ENCODE assay signal across 24 cellular contexts in genomic region chr5:142650881-142651280, GRCh38. TPM values are rescaled to one million over a fixed set of nuclear protein-coding genes. Genes with fewer than 3 reads are reported as not detected.
DNase-seq lines count a peak whose midpoint lies in the region; ATAC-seq, FAIRE-seq and TF ChIP-seq lines count a peak whose summit lies in the region.
"Had no signal": no experiment of that assay in that cellular context is flagged by ENCODE, and none has a peak within 500 bp of the region (broad histone marks: within the 10 kb centered on the region; RNA-seq: fewer than 3 reads in every experiment).

No MANE protein-coding gene starts in this region.

- H3K79me2 ChIP-seq in GM23338 (replicated peaks; ENCODE audit: insufficient read depth) (no peaks in the 10 kb centered on the region), H1 (ENCODE audit: control insufficient read depth in 1 of 2, insufficient read depth in 2 of 2, low read length in 2 of 2) (no peaks in the 10 kb centered on the region)

- WGBS in H1 (ENCODE audit: extremely low coverage in 1 of 2, insufficient coverage in 1 of 2, insufficient read length in 1 of 2, insufficient replicate concordance in 2 of 2, low coverage in 1 of 2, low lambda C conversion rate in 2 of 2, missing lambda C conversion rate in 1 of 2), 2 experiments = 86% methylated on average over 8 of the region's 8 CpGs; no CpG with 5 or more reads in 1 of the 2 experiments

- H3K36me3 Mint-ChIP-seq in GM23338 (ENCODE audit: low read depth) (no peaks in the 10 kb centered on the region; the same call in 2 of the 3 replicates), immature natural killer cell (peaks cover 0 to 4% (median 0%) of the 10 kb centered on the region in 3 donors)
- no peaks in the 10 kb centered on the region for H3K36me3 Mint-ChIP-seq in CD4-positive, alpha-beta T cell (ENCODE audit: low read depth)
- H3K36me3 Mint-ChIP-seq: CD14-positive monocyte; CD4-positive, CD25-positive, alpha-beta regulatory T cell; CD8-positive, alpha-beta T cell had no signal

- no peak overlapping the region for H3K56ac ChIP-seq in H1 (replicated peaks; ENCODE audit: insufficient read length, low read depth, low read length)

- POLR2A ChIA-PET in H1 (lab: Charles Lee; ENCODE audit: partially characterized antibody) = interaction anchor here (1.2 to 1.4 kb wide), 2 partner anchors 15 to 48 kb away, joined by 3 read pairs; no protein-coding TSS in a partner anchor
- POLR2A ChIA-PET in CD4-positive, alpha-beta T cell (lab: Charles Lee) = no interaction called here

- H3K9me2 ChIP-seq in GM23338 (ENCODE audit: insufficient read depth) = no peaks in the 10 kb centered on the region

- no peak for TF ChIP-seq CTCF in GM23338 (conservative IDR thresholded peaks at IDR 0.05; ENCODE audit: low read depth in 2 of 2)
- no peak for TF ChIP-seq CTCF in RWPE2 (IDR thresholded peaks at IDR 0.05; ENCODE audit: poor library complexity, severe bottlenecking)
- no peak for TF ChIP-seq CTCF in H1 (IDR thresholded peaks at IDR 0.05; ENCODE audit: control extremely low read depth in 1 of 3, insufficient read depth in 1 of 3, low read depth in 1 of 3, low read length in 3 of 3)
- no peak for TF ChIP-seq CTCF in CD4-positive, alpha-beta T cell (IDR thresholded peaks at IDR 0.05)

- no peak overlapping the region for H3K18ac ChIP-seq in H1 (ENCODE audit: extremely low read depth, low read length)

- no peaks in the 10 kb centered on the region for H4K20me1 ChIP-seq in GM23338 (replicated peaks; ENCODE audit: insufficient read depth)
- H4K20me1 ChIP-seq in H1 (replicated peaks in 1 of 2; ENCODE audit: control insufficient read depth in 1 of 2, insufficient read depth in 2 of 2, low read length in 2 of 2) = no peaks in the 10 kb centered on the region
- H4K20me1 ChIP-seq: BLaER1 had no signal

- 0 out of 2 replicates have a peak, but pooled peaks cover 5% of the 10 kb centered on the region for H3K4me1 ChIP-seq in GM23338 (ENCODE audit: insufficient read depth)
- H3K4me1 ChIP-seq in RWPE2 (ENCODE audit: insufficient read depth, poor library complexity, severe bottlenecking) = no peaks in the 10 kb centered on the region
- no peaks in the 10 kb centered on the region for H3K4me1 ChIP-seq in H1 (replicated peaks in 1 of 4; ENCODE audit: control insufficient read depth in 3 of 4, insufficient read depth in 4 of 4, low read length in 3 of 4)
- H3K4me1 ChIP-seq: BE2C, Caco-2 had no signal

- DNase-seq in GM23338 (ENCODE audit: low spot score) (no peak), RWPE2 (ENCODE audit: low spot score) (peak; percentile 32), H1 (ENCODE audit: low read depth in 1 of 2, low spot score in 2 of 2) (no peak), DMS79 treated with DMSO at 0.1 percent for 48 hours (lab: John Stamatoyannopoulos, UW) (no peak), immature natural killer cell (no peak)
- no peak for DNase-seq in CD4-positive, alpha-beta T cell
- DNase-seq: 8988T; ACHN; BE2C; C1 segment of cervical spinal cord; Caco-2; Calu3; CD4-positive, CD25-positive, alpha-beta regulatory T cell; CD8-positive, alpha-beta T cell; DND-41; EL; GDM1 had no signal

- H3K27me3 Mint-ChIP-seq in GM23338 (ENCODE audit: insufficient read depth, low read depth, poor library complexity) = peaks cover 6% of the 10 kb centered on the region
- H3K27me3 Mint-ChIP-seq in immature natural killer cell (ENCODE audit: low read depth in 3 of 3) = peaks cover 0 to 18% (median 2%) of the 10 kb centered on the region in 3 donors
- H3K27me3 Mint-ChIP-seq in CD4-positive, alpha-beta T cell = peaks cover 12% of the 10 kb centered on the region

- H3K27ac ChIP-seq in GM23338 (ENCODE audit: low read depth) (no peak overlapping the region), RWPE2 (ENCODE audit: poor library complexity, severe bottlenecking) (no peak overlapping the region), H1 (ENCODE audit: low read depth, low read length) (no peak overlapping the region)
- no peak overlapping the region for H3K27ac ChIP-seq in CD4-positive, alpha-beta T cell (ENCODE audit: low read depth, low read length)
- H3K27ac ChIP-seq: BLaER1 had no signal

- CTCF ChIA-PET in H1 (lab: Charles Lee; ENCODE audit: partially characterized antibody) = interaction anchor here (0.8 to 17.4 kb wide), 10 partner anchors 8 to 95 kb away, joined by 3 to 605 read pairs (median 4); partner anchors contain the start of gene FGF1
- CTCF ChIA-PET in CD4-positive, alpha-beta T cell (lab: Charles Lee) = no interaction called here

- no peak overlapping the region for H2BK20ac ChIP-seq in H1 (ENCODE audit: low read length)

- H3K27me3 ChIP-seq in GM23338 (ENCODE audit: insufficient read depth) (no peaks in the 10 kb centered on the region), RWPE2 (ENCODE audit: insufficient read depth, poor library complexity, severe bottlenecking) (no peaks in the 10 kb centered on the region), H1 (replicated peaks in 1 of 4; ENCODE audit: control insufficient read depth in 3 of 4, extremely low read depth in 1 of 4, insufficient read depth in 3 of 4, low read length in 3 of 4) (no peaks in the 10 kb centered on the region)
- H3K27me3 ChIP-seq in CD4-positive, alpha-beta T cell (ENCODE audit: control insufficient read depth, insufficient read depth, low read length) = peaks cover 4% of the 10 kb centered on the region
- H3K27me3 ChIP-seq: BE2C had no signal

- 0 out of 2 replicates have a peak overlapping the region, but pooled peaks have one; percentile 67 for H2BK15ac ChIP-seq in H1 (ENCODE audit: low read length)

- peaks cover 9% of the 10 kb centered on the region for H3K4me1 Mint-ChIP-seq in GM23338
- H3K4me1 Mint-ChIP-seq in immature natural killer cell = no peaks in the 10 kb centered on the region
- peaks cover 5% of the 10 kb centered on the region for H3K4me1 Mint-ChIP-seq in CD4-positive, alpha-beta T cell (ENCODE audit: low read depth)
- H3K4me1 Mint-ChIP-seq: CD14-positive monocyte had no signal

- no peak overlapping the region for H4K8ac ChIP-seq in H1 (ENCODE audit: extremely low read depth, insufficient read depth, low read length)

- no peak for TF ChIP-seq EP300 in H1 (IDR thresholded peaks at IDR 0.05; ENCODE audit: borderline replicate concordance in 1 of 2, low read depth in 2 of 2, low read length in 2 of 2)

- no peak overlapping the region for H2AK5ac ChIP-seq in H1 (ENCODE audit: low read depth, low read length)

- H3K79me1 ChIP-seq in H1 (ENCODE audit: low read depth, low read length) = no peaks in the 10 kb centered on the region

- TF ChIP-seq POLR2A in H1 (IDR thresholded peaks at IDR 0.05; ENCODE audit: control extremely low read depth in 1 of 2, low read depth in 2 of 2, low read length in 2 of 2) = no peak

- H3K14ac ChIP-seq in H1 (ENCODE audit: insufficient read length) = no peak overlapping the region

- no peak overlapping the region for H3K4me2 ChIP-seq in GM23338
- no peak overlapping the region for H3K4me2 ChIP-seq in H1 (ENCODE audit: insufficient read depth in 1 of 2, low read depth in 2 of 2, low read length in 2 of 2)
- H3K4me2 ChIP-seq: BLaER1 had no signal

- no peak overlapping the region for H3K4me3 Mint-ChIP-seq in GM23338
- no peak overlapping the region for H3K4me3 Mint-ChIP-seq in immature natural killer cell
- no peak overlapping the region for H3K4me3 Mint-ChIP-seq in CD4-positive, alpha-beta T cell
- H3K4me3 Mint-ChIP-seq: CD14-positive monocyte; CD4-positive, CD25-positive, alpha-beta regulatory T cell; CD8-positive, alpha-beta T cell had no signal

- H3K27ac Mint-ChIP-seq in GM23338 (no peak overlapping the region), immature natural killer cell (no peak overlapping the region)
- no peak overlapping the region for H3K27ac Mint-ChIP-seq in CD4-positive, alpha-beta T cell
- H3K27ac Mint-ChIP-seq: CD14-positive monocyte; CD4-positive, CD25-positive, alpha-beta regulatory T cell; CD8-positive, alpha-beta T cell had no signal

- H3K23me2 ChIP-seq in H1 (ENCODE audit: low read depth, low read length) = no peaks in the 10 kb centered on the region

- no peak overlapping the region for H4K91ac ChIP-seq in H1 (replicated peaks; ENCODE audit: insufficient read length, low read length)

- H2BK120ac ChIP-seq in H1 (replicated peaks; ENCODE audit: low read depth, low read length) = no peak overlapping the region

- H3K9me3 ChIP-seq in RWPE2 (ENCODE audit: severe bottlenecking) (no peaks in the 10 kb centered on the region), H1 (ENCODE audit: insufficient read depth in 2 of 2, low read depth in 1 of 2, low read length in 1 of 2) (no peaks in the 10 kb centered on the region)
- H3K9me3 ChIP-seq in CD4-positive, alpha-beta T cell (ENCODE audit: control insufficient read depth, low read length) = no peaks in the 10 kb centered on the region
- H3K9me3 ChIP-seq: BE2C, BLaER1, Caco-2 had no signal

- H3K36me3 ChIP-seq in GM23338 (ENCODE audit: insufficient read depth) (no peaks in the 10 kb centered on the region), RWPE2 (ENCODE audit: low read depth) (no peaks in the 10 kb centered on the region), H1 (ENCODE audit: control insufficient read depth in 2 of 4, insufficient read depth in 4 of 4, low read length in 3 of 4) (no peaks in the 10 kb centered on the region)
- H3K36me3 ChIP-seq: BE2C, BLaER1 had no signal

- TF ChIP-seq RAD21 in H1 (IDR thresholded peaks at IDR 0.05 in 1 of 2, conservative IDR thresholded peaks at IDR 0.05 in 1 of 2; ENCODE audit: low read depth in 2 of 2, low read length in 2 of 2) = no peak

- no peaks in the 10 kb centered on the region for H3F3A ChIP-seq in GM23338 (replicated peaks; ENCODE audit: low read depth)

- no peak overlapping the region for H2BK12ac ChIP-seq in H1 (ENCODE audit: low read depth, low read length)

- H3K9me3 Mint-ChIP-seq in GM23338 (no peaks in the 10 kb centered on the region), immature natural killer cell (no peaks in the 10 kb centered on the region)
- H3K9me3 Mint-ChIP-seq in CD4-positive, alpha-beta T cell = no peaks in the 10 kb centered on the region
- H3K9me3 Mint-ChIP-seq: CD14-positive monocyte; CD4-positive, CD25-positive, alpha-beta regulatory T cell; CD8-positive, alpha-beta T cell had no signal

- H3K4ac ChIP-seq in H1 (replicated peaks; ENCODE audit: insufficient read length, low read depth, low read length) = no peak overlapping the region

- H4K5ac ChIP-seq in H1 (ENCODE audit: insufficient read length, low read depth, low read length) = no peak overlapping the region

- ATAC-seq in GM23338 = no peak
- ATAC-seq in RWPE2 (ENCODE audit: low read depth) = no peak
- no peak for ATAC-seq in CD4-positive, alpha-beta T cell (ENCODE audit: poor library complexity)
- ATAC-seq: CD8-positive, alpha-beta T cell; GM12878 had no signal

- no peak for FAIRE-seq in H1 (lab: Jason Lieb, UNC)
- FAIRE-seq: A204.1, GM12878, GM12892, GM18507, GM19239 had no signal

- no peak overlapping the region for H2BK5ac ChIP-seq in H1 (ENCODE audit: low read depth, low read length)

- intact Hi-C loops in CD4-positive, alpha-beta T cell (cut with DNase I, micrococcal nuclease) = no loop called here

- no peak overlapping the region for H3K23ac ChIP-seq in H1 (ENCODE audit: insufficient read length)

- H2AFZ ChIP-seq in GM23338 = peak overlapping the region; percentile 52; the same call in 1 of the 2 replicates
- no peak overlapping the region for H2AFZ ChIP-seq in H1 (ENCODE audit: low read length)

- no peak overlapping the region for H3K9ac ChIP-seq in H1 (replicated peaks in 1 of 4; ENCODE audit: extremely low read depth in 1 of 4, low read depth in 3 of 4, low read length in 3 of 4)
- H3K9ac ChIP-seq: BLaER1 had no signal

- H3K4me3 ChIP-seq in GM23338 (no peak overlapping the region), RWPE2 (ENCODE audit: severe bottlenecking) (no peak overlapping the region), H1 (ENCODE audit: extremely low read depth in 1 of 4, insufficient read depth in 2 of 4, low read depth in 3 of 4, low read length in 4 of 4) (no peak overlapping the region)
- H3K4me3 ChIP-seq: BLaER1, GM12878 had no signal

RNA-seq across cellular contexts. Expression of gene FGF1, which starts 35.0 kb away (rescaled TPM):
- 0.12 and 0.21 TPM in 2 replicates for total RNA-seq in GM23338 (2014; rRNA removed; shearing (Covaris generic))
- polyA plus RNA-seq in GM23338 (2016; fragmentation: Nextera tagmentation; extraction: Ambion mirVana) = 0.34 TPM in 1 of 2 replicates, not detected in the other
- 0.11 and 0.50 TPM in 2 replicates for total RNA-seq in H1 (2021; fragmentation: NEBNext Ultra II Directional; extraction: Animal tissue kit (Norgen Biotek cat#: 25700))
- polyA plus RNA-seq in H1 (2011; rRNA removed) = 0.17 and 0.30 TPM in 2 replicates
- 0.34 TPM for polyA plus RNA-seq in H1 (2011; cell fraction: cytosol; rRNA removed)
- 0.30 TPM for polyA plus RNA-seq in H1 (2011; cell fraction: nucleus; rRNA removed)
- 0.15 to 0.66 TPM (median 0.47 TPM) in 4 replicates for polyA plus RNA-seq in H1 (2012, experiment 1 of 2)
- not detected for polyA plus RNA-seq in H1 (2012, experiment 2 of 2)
- 0.26 TPM for polyA plus RNA-seq in H1 (2013, experiment 1 of 2)
- 0.61 TPM for polyA plus RNA-seq in H1 (2013, experiment 2 of 2)
- 0.16 and 0.78 TPM in 2 replicates for polyA minus RNA-seq in H1 (2011; rRNA and poly(A)+ RNA removed)
- polyA minus RNA-seq in H1 (2011; cell fraction: cytosol; rRNA and poly(A)+ RNA removed) = 0.29 TPM
- polyA minus RNA-seq in H1 (2011; cell fraction: nucleus; rRNA and poly(A)+ RNA removed) = 1.7 TPM
- not detected for polyA plus RNA-seq in immature natural killer cell
- not detected for total RNA-seq in CD4-positive, alpha-beta T cell
- total RNA-seq: Caco-2; Calu3; CD4-positive, CD25-positive, alpha-beta regulatory T cell; CD8-positive, alpha-beta T cell; GM12878 had no signal
- polyA plus RNA-seq: CD14-positive monocyte; CD4-positive, CD25-positive, alpha-beta regulatory T cell; GM12878 had no signal
